9 cellular contexts compared by ENCODE assay signal in the genomic region with DNA sequence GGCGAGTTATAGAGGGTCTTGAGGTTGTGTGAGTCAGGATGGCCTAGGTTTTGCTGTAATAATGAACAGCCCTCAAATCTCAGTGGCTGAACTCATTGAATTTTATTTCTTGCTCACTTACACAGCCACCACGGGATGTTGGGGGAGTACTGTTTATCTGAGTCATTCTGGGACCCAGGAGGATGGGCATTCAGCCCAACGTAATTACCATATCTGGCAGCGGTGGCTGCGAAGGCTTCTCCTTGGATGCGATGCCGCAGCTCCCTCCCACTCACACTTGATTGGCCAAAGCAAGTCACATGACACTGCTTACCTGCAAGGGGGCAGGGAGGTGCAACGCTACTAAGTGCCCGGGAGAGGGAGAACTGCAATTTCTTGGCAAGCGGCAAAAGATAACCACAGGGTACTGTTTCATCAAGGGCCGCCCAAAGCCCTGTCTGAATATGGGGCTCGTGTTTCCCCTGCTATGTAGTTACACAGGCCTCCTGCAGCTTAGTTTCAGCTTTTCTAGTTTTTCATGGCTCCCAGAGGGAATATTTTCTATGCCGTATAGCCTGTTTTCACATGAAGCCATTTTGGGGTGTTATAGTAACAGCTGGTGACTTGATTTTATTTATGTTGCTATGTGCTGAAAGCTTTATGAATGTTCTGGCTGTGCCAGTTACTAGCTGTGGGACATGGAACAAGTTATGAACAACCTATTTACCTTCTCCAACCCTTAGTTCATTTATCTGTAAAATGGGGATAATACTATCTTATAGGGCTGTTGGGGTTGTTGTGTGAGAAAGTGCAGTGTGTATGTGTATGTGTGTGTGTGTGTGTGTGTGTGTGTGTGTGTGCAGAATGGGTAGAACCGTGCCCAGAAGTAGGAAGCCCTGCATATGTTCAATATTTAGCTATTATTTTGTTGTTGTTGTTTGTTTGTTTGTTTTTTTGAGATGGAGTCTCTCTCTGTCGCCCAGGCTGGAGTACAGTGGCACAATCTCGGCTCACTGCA. TPM values are rescaled to one million over a fixed set of nuclear protein-coding genes. Genes with fewer than 3 reads are reported as not detected.
A peak's percentile ranks its signal among the peaks of the same experiment; 100 is the strongest.
DNase-seq lines count a peak whose midpoint lies in the region; ATAC-seq and TF ChIP-seq lines count a peak whose summit lies in the region.
"Had no signal": no experiment of that assay in that cellular context is flagged by ENCODE, and none has a peak within 500 bp of the region (broad histone marks: within the 10 kb centered on the region; RNA-seq: fewer than 3 reads in every experiment).

No MANE protein-coding gene starts in this region.

- H3K9me3 ChIP-seq in body of pancreas: no peaks in the 10 kb centered on the region

- H3K27ac Mint-ChIP-seq in type B pancreatic cell: no peak overlapping the region

- H3K4me1 ChIP-seq in body of pancreas: no peaks in the 10 kb centered on the region

- no peak overlapping the region for H3K4me3 Mint-ChIP-seq in type B pancreatic cell

- H3K9me3 Mint-ChIP-seq in type B pancreatic cell: no peaks in the 10 kb centered on the region

- peaks cover 21% of the 10 kb centered on the region for H3K36me3 Mint-ChIP-seq in type B pancreatic cell

- H3K36me3 ChIP-seq in body of pancreas (replicated peaks in 1 of 2; ENCODE audit: insufficient read depth in 1 of 2, low read depth in 2 of 2): no peaks in the 10 kb centered on the region

- peak; percentile 14 to 44 for DNase-seq in activated CD8-positive, alpha-beta memory T cell treated with anti-CD3 and anti-CD28 coated beads for 1 hour (ENCODE audit: extremely low read depth in 1 of 2, low read depth in 1 of 2)
- DNase-seq in activated CD8-positive, alpha-beta memory T cell treated with anti-CD3 and anti-CD28 coated beads, Interleukin-2, amount 50 U/mL, for 48 hours: no peak
- DNase-seq in SK-MEL-5 (ENCODE audit: low read depth, low spot score): peak; percentile 34
- DNase-seq in body of pancreas: peak; percentile 44 to 70 (median 62)
- DNase-seq in medulla oblongata (ENCODE audit: extremely low spot score): peak; percentile 47
- peak; percentile 74 for DNase-seq in type B pancreatic cell (ENCODE audit: extremely low spot score, unreplicated experiment)
- no peak for DNase-seq in UCSD-AML1 (lab: John Stamatoyannopoulos, UW; ENCODE audit: unreplicated experiment)
- DNase-seq in OCI-M2 (lab: John Stamatoyannopoulos, UW; ENCODE audit: unreplicated experiment): no peak

- peak; percentile 52 for ATAC-seq in body of pancreas

- H3K27me3 Mint-ChIP-seq in type B pancreatic cell: no peaks in the 10 kb centered on the region

- 79 to 88% methylated on average over 16 of the region's 16 CpGs for WGBS in body of pancreas, 2 donors

- no peak for TF ChIP-seq POLR2A in body of pancreas (IDR thresholded peaks at IDR 0.05)

- H3K4me3 ChIP-seq in body of pancreas: no peak overlapping the region
- H3K4me3 ChIP-seq: BLaER1 treated with 17β-estradiol and CSF1 and Interleukin-3, amounts not matched to agents 10 nM and 100 nM had no signal

- intact Hi-C loops in body of pancreas (cut with DNase I): no loop called here

- TF ChIP-seq CTCF in body of pancreas (IDR thresholded peaks at IDR 0.05): peak in 4 of 7 experiments; percentile 19 to 53 (median 32)
- peak; percentile 61 for TF ChIP-seq CTCF in type B pancreatic cell (conservative IDR thresholded peaks at IDR 0.05)

- no peaks in the 10 kb centered on the region for H3K27me3 ChIP-seq in body of pancreas
- H3K27me3 ChIP-seq: BLaER1 treated with 17β-estradiol and CSF1 and Interleukin-3, amounts not matched to agents 10 nM and 100 nM had no signal

- in situ Hi-C loops in SK-MEL-5 (cut with HindIII; ENCODE audit: low pct_unique_long_range_greater_than_20kb, low sequenced_read_pairs): no loop called here

- H3K27ac ChIP-seq in body of pancreas: no peak overlapping the region
- H3K27ac ChIP-seq: BLaER1 treated with 17β-estradiol and CSF1 and Interleukin-3, amounts not matched to agents 10 nM and 100 nM had no signal

- peaks cover 8% of the 10 kb centered on the region for H3K4me1 Mint-ChIP-seq in type B pancreatic cell (ENCODE audit: unreplicated experiment)

RNA-seq across cellular contexts. Expression of a gene that starts 20.1 kb away (rescaled TPM):
- total RNA-seq in SK-MEL-5 (2014; rRNA removed; shearing (Covaris generic)): 1.3 and 1.8 TPM in 2 replicates
- polyA plus RNA-seq in SK-MEL-5 (2015; cell fraction: cytosol; rRNA removed): 4.0 and 4.6 TPM in 2 replicates
- polyA plus RNA-seq in SK-MEL-5 (2015; cell fraction: nucleus; rRNA removed): 1.1 and 1.5 TPM in 2 replicates
- total RNA-seq in body of pancreas: 1 to 10 TPM; 4.7 to 9.6 TPM
- total RNA-seq in type B pancreatic cell (ENCODE audit: low replicate concordance): 6.7 and 10.7 TPM in 2 replicates

RNA-seq across cellular contexts. Expression of a gene that starts 20.4 kb away (rescaled TPM):
- 31.8 and 36.1 TPM in 2 replicates for total RNA-seq in SK-MEL-5 (2014; rRNA removed; shearing (Covaris generic))
- polyA plus RNA-seq in SK-MEL-5 (2015; cell fraction: cytosol; rRNA removed): 39.6 and 47.8 TPM in 2 replicates
- polyA plus RNA-seq in SK-MEL-5 (2015; cell fraction: nucleus; rRNA removed): 138 and 181 TPM in 2 replicates
- total RNA-seq in body of pancreas (10 to 100 TPM; 17.4 to 62.0 TPM), type B pancreatic cell (ENCODE audit: low replicate concordance) (48.4 and 84.9 TPM in 2 replicates)

Comparison
In these comparisons a context has a peak if more than half of its experiments do, and no peak if none do; other contexts are left out.
1. DNase-seq: peak in activated CD8-positive, alpha-beta memory T cell treated with anti-CD3 and anti-CD28 coated beads for 1 hour (2 of 2), SK-MEL-5 (single experiment), body of pancreas (4 of 4), medulla oblongata (single experiment) and type B pancreatic cell (single experiment); none in activated CD8-positive, alpha-beta memory T cell treated with anti-CD3 and anti-CD28 coated beads, Interleukin-2, amount 50 U/mL, for 48 hours (single experiment), UCSD-AML1 (single experiment) and OCI-M2 (single experiment).